In the genomic region with DNA sequence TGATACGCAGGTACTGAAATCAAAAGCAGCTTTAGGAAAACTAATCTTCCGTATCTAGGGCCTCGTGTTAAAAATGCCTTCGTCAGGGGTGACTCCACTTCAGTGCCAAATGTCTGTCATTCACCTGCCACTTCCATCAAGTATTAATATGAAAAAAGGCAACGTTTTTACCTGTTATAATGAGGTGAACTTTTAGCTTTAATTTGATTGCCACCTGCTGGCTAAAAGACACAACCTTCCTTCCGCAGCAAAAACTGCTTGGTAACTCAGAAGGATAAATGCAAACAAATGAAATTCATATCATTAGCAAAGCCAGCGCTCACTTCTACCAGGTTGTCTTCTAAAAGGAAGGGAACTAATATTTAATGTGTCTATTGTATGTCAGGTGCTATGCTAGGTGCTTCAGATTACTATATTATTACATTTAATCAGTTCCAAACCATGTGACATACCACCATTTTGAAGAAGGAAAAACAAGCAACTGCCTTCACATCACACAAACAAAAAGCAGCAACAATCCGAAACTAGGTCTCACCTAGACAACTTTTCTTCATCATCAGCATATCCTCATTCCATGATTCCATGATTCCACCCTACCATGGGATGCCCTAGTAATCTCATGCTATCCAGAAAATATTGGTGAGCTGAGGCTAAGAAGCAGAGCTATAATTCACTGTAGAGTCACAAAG, we compare ENCODE assay signal across 8 cellular contexts. TPM values are rescaled to one million over a fixed set of nuclear protein-coding genes. Genes with fewer than 3 reads are reported as not detected.
DNase-seq lines count a peak whose midpoint lies in the region; ATAC-seq, FAIRE-seq and TF ChIP-seq lines count a peak whose summit lies in the region.

No MANE protein-coding gene starts in this region.

- no peaks in the 10 kb centered on the region for H3K9me3 Mint-ChIP-seq in activated naive CD8-positive, alpha-beta T cell (ENCODE audit: low read depth)
- H3K9me3 Mint-ChIP-seq in activated naive CD8-positive, alpha-beta T cell treated with anti-CD3 and anti-CD28 coated beads for 36 hours, result no peaks in the 10 kb centered on the region

- H3K4me1 ChIP-seq in endothelial cell of umbilical vein (ENCODE audit: control insufficient read depth, extremely low read depth, insufficient read depth, low read length) (peaks cover 7% of the 10 kb centered on the region), pancreas (no peaks in the 10 kb centered on the region)

- FAIRE-seq in endothelial cell of umbilical vein (lab: Jason Lieb, UNC) (peak; percentile 87), pancreas (lab: Jason Lieb, UNC) (no peak)

- ATAC-seq in HG02973 (IDR thresholded peaks at IDR 0.05; ENCODE audit: unreplicated experiment), result peak; percentile 58
- ATAC-seq in pancreas, result peak; percentile 58 to 83 (median 79)

- no peak overlapping the region for H3K4me3 Mint-ChIP-seq in activated naive CD8-positive, alpha-beta T cell
- H3K4me3 Mint-ChIP-seq in activated naive CD8-positive, alpha-beta T cell treated with anti-CD3 and anti-CD28 coated beads for 36 hours, result no peak overlapping the region

- no peaks in the 10 kb centered on the region for H3K9me1 ChIP-seq in endothelial cell of umbilical vein (replicated peaks; ENCODE audit: control insufficient read depth, extremely low read depth, insufficient read depth, low read length)

- H3K27ac ChIP-seq in endothelial cell of umbilical vein (ENCODE audit: insufficient read depth, low read depth, low read length) (no peak overlapping the region), pancreas (no peak overlapping the region)

- POLR2A ChIA-PET in endothelial cell of umbilical vein (lab: Charles Lee), result interaction anchor here (1.4 kb wide), 1 partner anchor 21 kb away, joined by 4 read pairs; the partner anchor contains the start of gene ARHGAP18

- no peaks in the 10 kb centered on the region for H4K20me1 ChIP-seq in endothelial cell of umbilical vein (replicated peaks; ENCODE audit: control insufficient read depth, extremely low read depth, insufficient read depth, low read length)

- H3K36me3 ChIP-seq in endothelial cell of umbilical vein (ENCODE audit: control insufficient read depth in 2 of 2, extremely low read depth in 1 of 2, insufficient read depth in 2 of 2, low read length in 2 of 2) (no peaks in the 10 kb centered on the region), pancreas (no peaks in the 10 kb centered on the region)

- no peak for TF ChIP-seq POLR2A in endothelial cell of umbilical vein (IDR thresholded peaks at IDR 0.05; ENCODE audit: low read depth, low read length)

- no peak overlapping the region for H3K4me2 ChIP-seq in endothelial cell of umbilical vein (ENCODE audit: insufficient read depth, low read length)

- H3K4me3 ChIP-seq in endothelial cell of umbilical vein (replicated peaks in 1 of 3; ENCODE audit: insufficient read depth in 1 of 3, low read depth in 1 of 3, low read length in 3 of 3) (no peak overlapping the region), pancreas (no peak overlapping the region)

- no peaks in the 10 kb centered on the region for H3K4me1 Mint-ChIP-seq in activated naive CD8-positive, alpha-beta T cell (ENCODE audit: low read depth)
- H3K4me1 Mint-ChIP-seq in activated naive CD8-positive, alpha-beta T cell treated with anti-CD3 and anti-CD28 coated beads for 36 hours, result peaks cover 10% of the 10 kb centered on the region

- peak overlapping the region; percentile 69 for H3K27ac Mint-ChIP-seq in activated naive CD8-positive, alpha-beta T cell
- no peak overlapping the region for H3K27ac Mint-ChIP-seq in activated naive CD8-positive, alpha-beta T cell treated with anti-CD3 and anti-CD28 coated beads for 36 hours

- H3K79me2 ChIP-seq in endothelial cell of umbilical vein (ENCODE audit: control insufficient read depth, insufficient read depth, low read length), result no peaks in the 10 kb centered on the region

- dilution Hi-C loops in endothelial cell of umbilical vein (cut with MboI; ENCODE audit: extremely low pct_ligation_motif_present, low sequenced_read_pairs), result no loop called here

- H3K9ac ChIP-seq in endothelial cell of umbilical vein (replicated peaks; ENCODE audit: extremely low read depth, insufficient read depth, low read length), result no peak overlapping the region

- H3K27me3 ChIP-seq in endothelial cell of umbilical vein (ENCODE audit: control insufficient read depth in 2 of 2, insufficient read depth in 2 of 2, low read length in 2 of 2) (no peaks in the 10 kb centered on the region), pancreas (no peaks in the 10 kb centered on the region)

- H3K36me3 Mint-ChIP-seq in activated naive CD8-positive, alpha-beta T cell, result no peaks in the 10 kb centered on the region
- H3K36me3 Mint-ChIP-seq in activated naive CD8-positive, alpha-beta T cell treated with anti-CD3 and anti-CD28 coated beads for 36 hours, result no peaks in the 10 kb centered on the region

- H2AFZ ChIP-seq in endothelial cell of umbilical vein (ENCODE audit: low read depth, low read length), result peak overlapping the region; percentile 58

- DNase-seq in activated naive CD8-positive, alpha-beta T cell treated with anti-CD3 and anti-CD28 coated beads for 36 hours, result no peak
- DNase-seq in RPMI7951 (ENCODE audit: low read depth), result peak; percentile 43
- DNase-seq in endothelial cell of umbilical vein (ENCODE audit: low read depth, low spot score), result peak; percentile 63
- DNase-seq in pancreas, result peak in 1 of 6 donors; percentile 30
- no peak for DNase-seq in posterior vena cava (ENCODE audit: low spot score)
- no peak for DNase-seq in NCI-H1092 (lab: John Stamatoyannopoulos, UW)

- no peaks in the 10 kb centered on the region for H3K27me3 Mint-ChIP-seq in activated naive CD8-positive, alpha-beta T cell
- no peaks in the 10 kb centered on the region for H3K27me3 Mint-ChIP-seq in activated naive CD8-positive, alpha-beta T cell treated with anti-CD3 and anti-CD28 coated beads for 36 hours

- 17% methylated on average over 8 of the region's 8 CpGs for WGBS in pancreas, 2 donors

- H3K9me3 ChIP-seq in endothelial cell of umbilical vein (replicated peaks; ENCODE audit: control insufficient read depth, insufficient read depth, low read length), result no peaks in the 10 kb centered on the region
- no peaks in the 10 kb centered on the region for H3K9me3 ChIP-seq in pancreas

- BruUV-seq in endothelial cell of umbilical vein (replicated peaks; lab: Mats Ljungman, UMichigan), result no TSS peak

- CTCF ChIA-PET in endothelial cell of umbilical vein (lab: Charles Lee), result interaction anchor here (0.8 to 3.7 kb wide), 20 partner anchors 9 to 291 kb away, joined by 3 to 40 read pairs (median 5); partner anchors contain the start of gene ARHGAP18

- TF ChIP-seq CTCF in endothelial cell of umbilical vein (IDR thresholded peaks at IDR 0.05; ENCODE audit: extremely low read depth in 1 of 2, insufficient read depth in 1 of 2, low read depth in 1 of 2, low read length in 2 of 2) (peak; percentile 29 to 40), pancreas (IDR thresholded peaks at IDR 0.05) (peak; percentile 19 to 56 (median 46))

- intact Hi-C loops in endothelial cell of umbilical vein (cut with micrococcal nuclease) (loop anchor here (1.0 kb wide), 4 partner anchors 57 to 231 kb away; no protein-coding TSS in a partner anchor), pancreas (cut with DNase I) (loop anchor here in 1 of 3 donors (5.0 kb wide), 1 partner anchor 133 kb away; no protein-coding TSS in a partner anchor), posterior vena cava (cut with DNase I) (no loop called here)

TF ChIP-seq in endothelial cell of umbilical vein, 7 proteins besides CTCF, POLR2A, EP300 and RAD21:
- TF ChIP-seq MAX (IDR thresholded peaks at IDR 0.05; ENCODE audit: insufficient read depth, insufficient read length) (no peak), FOS (IDR thresholded peaks at IDR 0.05; ENCODE audit: borderline replicate concordance, insufficient read depth, low read length) (no peak)

RNA-seq across cellular contexts. Expression of gene ARHGAP18, which starts 20.6 kb away (rescaled TPM):
- total RNA-seq in activated naive CD8-positive, alpha-beta T cell treated with anti-CD3 and anti-CD28 coated beads for 36 hours, result 1 to 10 TPM; 7.0 to 8.9 TPM
- total RNA-seq in RPMI7951 (2014; rRNA removed; shearing (Covaris generic)), result 37.1 and 47.5 TPM in 2 replicates
- total RNA-seq in endothelial cell of umbilical vein (86.1 and 111 TPM in 2 replicates), pancreas (10 to 100 TPM; 22.9 to 41.0 (median 29.6) TPM), posterior vena cava (10 to 100 TPM; 13.7 to 18.7 TPM)
- polyA plus RNA-seq in endothelial cell of umbilical vein (11.0 and 13.1 TPM in 2 replicates), pancreas (10 to 100 TPM in 1 of 2 donors, 1 to 10 TPM in 1; 8.2 to 11.6 TPM)
- polyA plus RNA-seq in endothelial cell of umbilical vein (2011; cell fraction: cytosol; rRNA removed), result 21.9 and 22.6 TPM in 2 replicates
- polyA plus RNA-seq in endothelial cell of umbilical vein (2011; cell fraction: nucleus; rRNA removed), result 25.0 and 31.9 TPM in 2 replicates
- 43.4 and 50.9 TPM in 2 replicates for polyA plus RNA-seq in endothelial cell of umbilical vein (2012)
- 48.2 and 49.1 TPM in 2 replicates for polyA minus RNA-seq in endothelial cell of umbilical vein
- polyA minus RNA-seq in endothelial cell of umbilical vein (2011; cell fraction: cytosol; rRNA and poly(A)+ RNA removed), result 7.6 TPM
- 89.2 and 110 TPM in 2 replicates for polyA minus RNA-seq in endothelial cell of umbilical vein (2011; cell fraction: nucleus; rRNA and poly(A)+ RNA removed)

Comparison
In these comparisons a context has a peak if more than half of its experiments do, and no peak if none do; other contexts are left out.
1. DNase-seq: peak in RPMI7951 (single experiment) and endothelial cell of umbilical vein (single experiment); none in activated naive CD8-positive, alpha-beta T cell treated with anti-CD3 and anti-CD28 coated beads for 36 hours (single experiment), posterior vena cava (single experiment) and NCI-H1092 (single experiment).